Comparison of ENCODE assay signal across 8 cellular contexts in genomic region chr4:2754848-2755820, GRCh38. TPM values are rescaled to one million over a fixed set of nuclear protein-coding genes. Genes with fewer than 3 reads are reported as not detected.
DNase-seq lines count a peak whose midpoint lies in the region; ATAC-seq and TF ChIP-seq lines count a peak whose summit lies in the region.

No MANE protein-coding gene starts in this region.

- CTCF ChIA-PET in AG04450 (lab: Charles Lee): no interaction called here
- CTCF ChIA-PET in naive thymus-derived CD4-positive, alpha-beta T cell (lab: Charles Lee): interaction anchor here (0.6 kb wide), 2 partner anchors 81 to 84 kb away, joined by 3 read pairs; no protein-coding TSS in a partner anchor

- peaks cover 21 to 32% (median 26%) of the 10 kb centered on the region in 7 donors for H3K4me1 Mint-ChIP-seq in naive thymus-derived CD4-positive, alpha-beta T cell

- DNase-seq in AG04450 (ENCODE audit: low read depth, low spot score): no peak
- peak; percentile 53 for DNase-seq in Karpas-422
- no peak for DNase-seq in dorsolateral prefrontal cortex
- peak in 1 of 9 donors; percentile 17 for DNase-seq in naive thymus-derived CD4-positive, alpha-beta T cell
- no peak for DNase-seq in ecto neural progenitor cell (ENCODE audit: low spot score)
- DNase-seq in Ammon's horn (ENCODE audit: low spot score): no peak

- H3K9ac ChIP-seq in Karpas-422 (ENCODE audit: low read length): peak overlapping the region; percentile 96

- no peaks in the 10 kb centered on the region for H3K27me3 ChIP-seq in AG04450 (ENCODE audit: control insufficient read depth, insufficient read depth, low read length)
- H3K27me3 ChIP-seq in Karpas-422 (ENCODE audit: low read length): no peaks in the 10 kb centered on the region
- H3K27me3 ChIP-seq in dorsolateral prefrontal cortex: no peaks in the 10 kb centered on the region
- no peaks in the 10 kb centered on the region for H3K27me3 ChIP-seq in naive thymus-derived CD4-positive, alpha-beta T cell (ENCODE audit: control insufficient read depth in 2 of 2, insufficient read depth in 2 of 2, low read length in 2 of 2)

- H3K4me2 ChIP-seq in Karpas-422 (ENCODE audit: low read depth, low read length, poor library complexity, severe bottlenecking): peak overlapping the region; percentile 90

- H3K4me3 ChIP-seq in AG04450 (ENCODE audit: low read depth, low read length): peak overlapping the region; percentile 83
- H3K4me3 ChIP-seq in Karpas-422 (ENCODE audit: low read length): peak overlapping the region; percentile 88
- peak overlapping the region in 58 of 59 donors; percentile 62 to 94 (median 81) for H3K4me3 ChIP-seq in dorsolateral prefrontal cortex
- peak overlapping the region; percentile 64 for H3K4me3 ChIP-seq in naive thymus-derived CD4-positive, alpha-beta T cell (ENCODE audit: low read length)

- H3K36me3 ChIP-seq in Karpas-422 (ENCODE audit: insufficient read depth, low read length): 0 out of 2 replicates have a peak, but pooled peaks cover 3% of the 10 kb centered on the region
- peaks cover 0 to 9% (median 0%) of the 10 kb centered on the region in 3 experiments for H3K36me3 ChIP-seq in naive thymus-derived CD4-positive, alpha-beta T cell (ENCODE audit: control insufficient read depth in 2 of 3, insufficient read depth in 3 of 3, low read length in 3 of 3)

- POLR2A ChIA-PET in AG04450 (lab: Yijun Ruan, JAX): interaction anchor here (0.7 to 0.9 kb wide), 3 partner anchors 9 to 39 kb away, joined by 3 to 6 read pairs (median 5); no protein-coding TSS in a partner anchor
- POLR2A ChIA-PET in naive thymus-derived CD4-positive, alpha-beta T cell (lab: Charles Lee): interaction anchor here (0.6 to 1.2 kb wide), 2 partner anchors 8 to 57 kb away, joined by 3 read pairs; no protein-coding TSS in a partner anchor

- peaks cover 11% of the 10 kb centered on the region for H3K4me1 ChIP-seq in Karpas-422 (ENCODE audit: low read length)
- peaks cover 9 to 12% of the 10 kb centered on the region in 2 donors for H3K4me1 ChIP-seq in naive thymus-derived CD4-positive, alpha-beta T cell (ENCODE audit: control insufficient read depth in 2 of 2, insufficient read depth in 2 of 2, low read length in 2 of 2)

- H2AFZ ChIP-seq in Karpas-422 (ENCODE audit: low read length): no peak overlapping the region

- H3K36me3 Mint-ChIP-seq in naive thymus-derived CD4-positive, alpha-beta T cell: peaks cover 0 to 12% (median 0%) of the 10 kb centered on the region in 5 donors

- H3K27ac ChIP-seq in AG04450 (ENCODE audit: low read depth, low read length): no peak overlapping the region
- peak overlapping the region; percentile 44 for H3K27ac ChIP-seq in Karpas-422 (ENCODE audit: low read length)
- peak overlapping the region in 4 of 59 donors; percentile 69 to 84 (median 78) for H3K27ac ChIP-seq in dorsolateral prefrontal cortex
- peak overlapping the region; percentile 91 for H3K27ac ChIP-seq in naive thymus-derived CD4-positive, alpha-beta T cell (ENCODE audit: low read depth, low read length)

- intact Hi-C loops in dorsolateral prefrontal cortex (cut with DNase I): loop anchor here in 1 of 2 donors (10.0 kb wide), 1 partner anchor 220 kb away; the partner anchor contains the start of gene FAM193A
- intact Hi-C loops in naive thymus-derived CD4-positive, alpha-beta T cell (cut with micrococcal nuclease): no loop called here

- H3K9me3 ChIP-seq in AG04450 (ENCODE audit: control insufficient read depth, insufficient read depth, low read length) (no peaks in the 10 kb centered on the region; the same call in 1 of the 2 replicates), Karpas-422 (ENCODE audit: low read length) (no peaks in the 10 kb centered on the region)
- H3K9me3 ChIP-seq in naive thymus-derived CD4-positive, alpha-beta T cell (ENCODE audit: control insufficient read depth in 2 of 3, low read length in 3 of 3): no peaks in the 10 kb centered on the region

- ATAC-seq in naive thymus-derived CD4-positive, alpha-beta T cell: no peak
- no peak for ATAC-seq in GM21447 (IDR thresholded peaks at IDR 0.05; ENCODE audit: unreplicated experiment)
- no peak for ATAC-seq in GM18909 (IDR thresholded peaks at IDR 0.05; ENCODE audit: poor library complexity, unreplicated experiment)

- H4K20me1 ChIP-seq in Karpas-422 (ENCODE audit: insufficient read depth, low read depth, low read length): peaks cover 17% of the 10 kb centered on the region

- no peaks in the 10 kb centered on the region for H3K9me2 ChIP-seq in Karpas-422 (replicated peaks; ENCODE audit: insufficient read depth, low read length)

- TF ChIP-seq CTCF in AG04450 (IDR thresholded peaks at IDR 0.05; ENCODE audit: low read depth, low read length) (no peak), dorsolateral prefrontal cortex (IDR thresholded peaks at IDR 0.05 in 54 of 56, conservative IDR thresholded peaks at IDR 0.05 in 2 of 56; ENCODE audit: low read depth in 1 of 56, partially characterized antibody in 56 of 56) (no peak)

- peaks cover 54% of the 10 kb centered on the region for H3K79me2 ChIP-seq in Karpas-422 (ENCODE audit: low read length)

- H3K27ac Mint-ChIP-seq in naive thymus-derived CD4-positive, alpha-beta T cell: peak overlapping the region; percentile 33 to 94 (median 86)

- no peaks in the 10 kb centered on the region for H3K9me3 Mint-ChIP-seq in naive thymus-derived CD4-positive, alpha-beta T cell

- no peaks in the 10 kb centered on the region for H3K27me3 Mint-ChIP-seq in naive thymus-derived CD4-positive, alpha-beta T cell

- H3K4me3 Mint-ChIP-seq in naive thymus-derived CD4-positive, alpha-beta T cell: peak overlapping the region; percentile 74 to 93 (median 87)

RNA-seq across cellular contexts. Expression of gene TNIP2, which starts 1.0 kb away (rescaled TPM):
- 28.8 and 34.3 TPM in 2 replicates for polyA plus RNA-seq in AG04450 (2011; rRNA removed)
- 11.8 and 18.6 TPM in 2 replicates for polyA minus RNA-seq in AG04450 (2011; rRNA and poly(A)+ RNA removed)
- 30.6 and 92.0 TPM in 2 replicates for total RNA-seq in Karpas-422 (2014; rRNA removed; shearing (Covaris generic); ENCODE audit: low replicate concordance)
- total RNA-seq in dorsolateral prefrontal cortex: 10 to 100 TPM in 94 of 120 experiments, 1 to 10 TPM in 26; 4.8 to 32.4 (median 12.7) TPM
- total RNA-seq in naive thymus-derived CD4-positive, alpha-beta T cell: 10 to 100 TPM; 39.4 to 56.0 (median 43.6) TPM
- 10 to 100 TPM; 33.6 to 55.3 TPM for polyA plus RNA-seq in naive thymus-derived CD4-positive, alpha-beta T cell

RNA-seq across cellular contexts. Expression of gene SH3BP2, which starts 37.8 kb away (rescaled TPM):
- 14.8 and 17.2 TPM in 2 replicates for polyA plus RNA-seq in AG04450 (2011; rRNA removed)
- 30.6 and 36.8 TPM in 2 replicates for polyA minus RNA-seq in AG04450 (2011; rRNA and poly(A)+ RNA removed)
- 17.2 and 29.9 TPM in 2 replicates for total RNA-seq in Karpas-422 (2014; rRNA removed; shearing (Covaris generic); ENCODE audit: low replicate concordance)
- 10 to 100 TPM; 15.0 to 67.4 (median 33.4) TPM for total RNA-seq in dorsolateral prefrontal cortex
- 100 to 1,000 TPM in 1 of 5 experiments, 10 to 100 TPM in 4; 22.7 to 269 (median 59.6) TPM for total RNA-seq in naive thymus-derived CD4-positive, alpha-beta T cell
- 10 to 100 TPM in 1 of 2 donors, 1 to 10 TPM in 1; 5.9 to 11.3 TPM for polyA plus RNA-seq in naive thymus-derived CD4-positive, alpha-beta T cell
